ENCODE assay signal across 20 cellular contexts in genomic region chr2:216960926-216961325, GRCh38.
"Had no signal": no experiment of that assay in that cellular context is flagged by ENCODE, and none has a peak within 500 bp of the region (broad histone marks: within the 10 kb centered on the region; RNA-seq: fewer than 3 reads in every experiment).

No MANE protein-coding gene starts in this region.

- H3K4me3 ChIP-seq: heart left ventricle, upper lobe of left lung had no signal

- H3K4me1 ChIP-seq: upper lobe of left lung had no signal

- ATAC-seq: activated CD4-positive, CD25-positive, alpha-beta regulatory T cell treated with anti-CD3 and anti-CD28 coated beads, Interleukin-2, amount 50 U/mL, for 24 hours; activated naive CD8-positive, alpha-beta T cell treated with anti-CD3 and anti-CD28 coated beads, Interleukin-2, amount 50 U/mL, for 24 hours; activated T-cell treated with anti-CD3 and anti-CD28 coated beads, Interleukin-2, amount 50 U/mL, for 72 hours; heart left ventricle; left cardiac atrium; sciatic nerve had no signal

- H3K27ac ChIP-seq: brain microvascular endothelial cell, heart left ventricle, upper lobe of left lung, VCaP had no signal

- DNase-seq: activated CD4-positive, alpha-beta memory T cell treated with anti-CD3 and anti-CD28 coated beads, Interleukin-2, amount 10 ng/mL, durations not matched to agents 7 days and 5 days; activated CD4-positive, alpha-beta T cell treated with anti-CD3 and anti-CD28 coated beads, Interleukin-2, amount 10 ng/mL, durations not matched to agents 24 days and 14 days; activated effector memory CD4-positive, alpha-beta T cell treated with Interleukin-2 at 50 U/mL for 16 hours; activated naive CD4-positive, alpha-beta T cell treated with anti-CD3 and anti-CD28 coated beads, Interleukin-2, amount 50 U/mL, for 16 hours; activated naive CD8-positive, alpha-beta T cell treated with anti-CD3 and anti-CD28 coated beads, Interleukin-2, amount 50 U/mL, for 24 hours; activated T-cell treated with anti-CD3 and anti-CD28 coated beads, Interleukin-2, amount 50 U/mL, for 72 hours; anterior cingulate cortex; brain microvascular endothelial cell; caudate nucleus; effector CD4-positive, alpha-beta T cell; heart left ventricle; islet precursor cell; left cardiac atrium; stimulated activated CD4-positive, alpha-beta T cell treated with anti-CD3 and anti-CD28 coated beads, Interleukin-2, amount 100 ng/mL, for 48 hours; stimulated activated CD8-positive, alpha-beta memory T cell treated with anti-CD3 and anti-CD28 coated beads, Interleukin-4, amount 100 ng/mL, for 48 hours; stimulated activated naive CD4-positive, alpha-beta T cell; upper lobe of left lung had no signal

- H3K36me3 ChIP-seq: brain microvascular endothelial cell, heart left ventricle, upper lobe of left lung had no signal

- H3K27me3 ChIP-seq: brain microvascular endothelial cell, heart left ventricle, upper lobe of left lung had no signal
